ENCODE assay signal across 23 cellular contexts in genomic region chr7:158676171-158676840, GRCh38. TPM values are rescaled to one million over a fixed set of nuclear protein-coding genes. Genes with fewer than 3 reads are reported as not detected.
DNase-seq lines count a peak whose midpoint lies in the region; ATAC-seq and TF ChIP-seq lines count a peak whose summit lies in the region.
"Had no signal": no experiment of that assay in that cellular context is flagged by ENCODE, and none has a peak within 500 bp of the region (broad histone marks: within the 10 kb centered on the region; RNA-seq: fewer than 3 reads in every experiment).

No MANE protein-coding gene starts in this region.

- no peaks in the 10 kb centered on the region for H3K9me3 Mint-ChIP-seq in activated T-helper 17 cell treated with anti-CD3 and anti-CD28 coated beads, Interleukin-2, amount 50 U/mL, for 72 hours
- H3K9me3 Mint-ChIP-seq in effector memory CD8-positive, alpha-beta T cell: no peaks in the 10 kb centered on the region
- H3K9me3 Mint-ChIP-seq in activated naive CD4-positive, alpha-beta T cell treated with anti-CD3 and anti-CD28 coated beads, Interleukin-2, amount 10 ng/mL, durations not matched to agents 7 days and 5 days: no peaks in the 10 kb centered on the region
- H3K9me3 Mint-ChIP-seq: activated naive CD4-positive, alpha-beta T cell treated with anti-CD3 and anti-CD28 coated beads for 36 hours; activated T-cell treated with anti-CD3 and anti-CD28 coated beads, Interleukin-2, amount 50 U/mL, for 24 hours; CD8-positive, alpha-beta memory T cell; stimulated activated naive CD8-positive, alpha-beta T cell treated with anti-CD3 and anti-CD28 coated beads, Interleukin-15, amount 100 ng/mL, for 72 hours; T-cell had no signal

- H3K36me3 Mint-ChIP-seq in activated T-helper 17 cell treated with anti-CD3 and anti-CD28 coated beads, Interleukin-2, amount 50 U/mL, for 72 hours (ENCODE audit: low read depth): peaks cover 96% of the 10 kb centered on the region
- peaks cover 4% of the 10 kb centered on the region for H3K36me3 Mint-ChIP-seq in effector memory CD8-positive, alpha-beta T cell (ENCODE audit: insufficient read depth)
- peaks cover 66% of the 10 kb centered on the region for H3K36me3 Mint-ChIP-seq in activated naive CD4-positive, alpha-beta T cell treated with anti-CD3 and anti-CD28 coated beads, Interleukin-2, amount 10 ng/mL, durations not matched to agents 7 days and 5 days

- CTCF ChIA-PET in activated naive CD4-positive, alpha-beta T cell treated with anti-CD3 and anti-CD28 coated beads, Interleukin-2, amount 10 ng/mL, durations not matched to agents 7 days and 5 days (lab: Charles Lee): interaction anchor here (1.4 kb wide), 1 partner anchor 29 kb away, joined by 3 read pairs; no protein-coding TSS in a partner anchor

- H3K4me2 ChIP-seq in osteoblast (ENCODE audit: insufficient read depth, low read length): peak overlapping the region; percentile 9

- H2AFZ ChIP-seq in osteoblast (ENCODE audit: low read length): peak overlapping the region; percentile 51

- H3K27ac ChIP-seq in osteoblast (ENCODE audit: low read depth, low read length): peak overlapping the region; percentile 69
- H3K27ac ChIP-seq: lower lobe of right lung, right lobe of liver, tibial nerve had no signal

- H3K27ac Mint-ChIP-seq in activated T-helper 17 cell treated with anti-CD3 and anti-CD28 coated beads, Interleukin-2, amount 50 U/mL, for 72 hours: peak overlapping the region; percentile 81
- peak overlapping the region; percentile 22 to 80 for H3K27ac Mint-ChIP-seq in effector memory CD8-positive, alpha-beta T cell
- H3K27ac Mint-ChIP-seq in activated naive CD4-positive, alpha-beta T cell treated with anti-CD3 and anti-CD28 coated beads, Interleukin-2, amount 10 ng/mL, durations not matched to agents 7 days and 5 days: no peak overlapping the region
- H3K27ac Mint-ChIP-seq: activated naive CD4-positive, alpha-beta T cell treated with anti-CD3 and anti-CD28 coated beads for 36 hours; activated T-cell treated with anti-CD3 and anti-CD28 coated beads, Interleukin-2, amount 50 U/mL, for 24 hours; stimulated activated naive CD8-positive, alpha-beta T cell treated with anti-CD3 and anti-CD28 coated beads, Interleukin-15, amount 100 ng/mL, for 72 hours; T-cell had no signal

- H3K4me3 ChIP-seq in osteoblast (ENCODE audit: insufficient read depth, low read length): no peak overlapping the region
- H3K4me3 ChIP-seq: lower lobe of right lung, right lobe of liver, tibial nerve had no signal

- no peak for TF ChIP-seq POLR2A in GM18505 (IDR thresholded peaks at IDR 0.05; ENCODE audit: borderline replicate concordance, extremely low read depth, insufficient read depth, insufficient read length)

- H3K9me3 ChIP-seq in osteoblast (ENCODE audit: low read depth, low read length): no peaks in the 10 kb centered on the region
- H3K9me3 ChIP-seq: lower lobe of right lung, right lobe of liver, tibial nerve had no signal

- no peaks in the 10 kb centered on the region for H4K20me1 ChIP-seq in osteoblast (ENCODE audit: insufficient read depth, low read length)

- no peaks in the 10 kb centered on the region for H3K27me3 Mint-ChIP-seq in activated T-helper 17 cell treated with anti-CD3 and anti-CD28 coated beads, Interleukin-2, amount 50 U/mL, for 72 hours
- H3K27me3 Mint-ChIP-seq in effector memory CD8-positive, alpha-beta T cell: no peaks in the 10 kb centered on the region
- no peaks in the 10 kb centered on the region for H3K27me3 Mint-ChIP-seq in activated naive CD4-positive, alpha-beta T cell treated with anti-CD3 and anti-CD28 coated beads, Interleukin-2, amount 10 ng/mL, durations not matched to agents 7 days and 5 days
- H3K27me3 Mint-ChIP-seq: activated T-cell treated with anti-CD3 and anti-CD28 coated beads, Interleukin-2, amount 50 U/mL, for 24 hours; CD8-positive, alpha-beta memory T cell; stimulated activated naive CD8-positive, alpha-beta T cell treated with anti-CD3 and anti-CD28 coated beads, Interleukin-15, amount 100 ng/mL, for 72 hours; T-cell had no signal

- no peaks in the 10 kb centered on the region for H3K79me2 ChIP-seq in osteoblast (ENCODE audit: insufficient read depth, low read length)

- peaks cover 24% of the 10 kb centered on the region for H3K4me1 Mint-ChIP-seq in activated T-helper 17 cell treated with anti-CD3 and anti-CD28 coated beads, Interleukin-2, amount 50 U/mL, for 72 hours
- peaks cover 0 to 1% of the 10 kb centered on the region in 2 donors for H3K4me1 Mint-ChIP-seq in effector memory CD8-positive, alpha-beta T cell (ENCODE audit: low read depth in 2 of 2)
- peaks cover 20% of the 10 kb centered on the region for H3K4me1 Mint-ChIP-seq in activated naive CD4-positive, alpha-beta T cell treated with anti-CD3 and anti-CD28 coated beads, Interleukin-2, amount 10 ng/mL, durations not matched to agents 7 days and 5 days

- no peaks in the 10 kb centered on the region for H3K27me3 ChIP-seq in osteoblast (ENCODE audit: insufficient read depth, low read length)
- H3K27me3 ChIP-seq: right lobe of liver, tibial nerve had no signal

- H3K4me1 ChIP-seq in osteoblast (ENCODE audit: insufficient read depth, low read length): peaks cover 29% of the 10 kb centered on the region
- H3K4me1 ChIP-seq: lower lobe of right lung, right lobe of liver, tibial nerve had no signal

- peak overlapping the region; percentile 55 for H3K4me3 Mint-ChIP-seq in activated T-helper 17 cell treated with anti-CD3 and anti-CD28 coated beads, Interleukin-2, amount 50 U/mL, for 72 hours
- H3K4me3 Mint-ChIP-seq in effector memory CD8-positive, alpha-beta T cell: no peak overlapping the region
- H3K4me3 Mint-ChIP-seq in activated naive CD4-positive, alpha-beta T cell treated with anti-CD3 and anti-CD28 coated beads, Interleukin-2, amount 10 ng/mL, durations not matched to agents 7 days and 5 days: no peak overlapping the region
- H3K4me3 Mint-ChIP-seq: activated naive CD4-positive, alpha-beta T cell treated with anti-CD3 and anti-CD28 coated beads for 36 hours; activated T-cell treated with anti-CD3 and anti-CD28 coated beads, Interleukin-2, amount 50 U/mL, for 24 hours; CD8-positive, alpha-beta memory T cell; stimulated activated naive CD8-positive, alpha-beta T cell treated with anti-CD3 and anti-CD28 coated beads, Interleukin-15, amount 100 ng/mL, for 72 hours; T-cell had no signal

- peak; percentile 31 for DNase-seq in GM03348 (ENCODE audit: low spot score)
- DNase-seq in effector memory CD8-positive, alpha-beta T cell: no peak
- DNase-seq in osteoblast (ENCODE audit: insufficient read length, low spot score, missing footprints): peak; percentile 79
- DNase-seq in left lobe of liver (ENCODE audit: low spot score): no peak
- DNase-seq in activated naive CD4-positive, alpha-beta T cell treated with anti-CD3 and anti-CD28 coated beads, Interleukin-2, amount 10 ng/mL, durations not matched to agents 7 days and 5 days: no peak
- DNase-seq: activated CD8-positive, alpha-beta memory T cell treated with anti-CD3 and anti-CD28 coated beads for 24 hours; activated naive CD4-positive, alpha-beta T cell treated with anti-CD3 and anti-CD28 coated beads for 36 hours; activated T-cell treated with anti-CD3 and anti-CD28 coated beads, Interleukin-2, amount 50 U/mL, for 24 hours; CD8-positive, alpha-beta memory T cell; DMS53; effector CD4-positive, alpha-beta T cell; glutamatergic neuron; lower lobe of right lung; NCI-H1694; NCI-H526; right lobe of liver; SHP77 treated with DMSO at 0.1 percent for 48 hours; stimulated activated naive CD8-positive, alpha-beta T cell treated with anti-CD3 and anti-CD28 coated beads, Interleukin-15, amount 100 ng/mL, for 72 hours; T-cell had no signal

- TF ChIP-seq CTCF in osteoblast (IDR thresholded peaks at IDR 0.05; ENCODE audit: extremely low read depth, low read depth, low read length): no peak

- H3K36me3 ChIP-seq in osteoblast (ENCODE audit: insufficient read depth, low read length): peaks cover 11% of the 10 kb centered on the region
- H3K36me3 ChIP-seq: right lobe of liver had no signal

- ATAC-seq in activated T-helper 17 cell treated with anti-CD3 and anti-CD28 coated beads, Interleukin-2, amount 50 U/mL, for 72 hours (replicated peaks): peak; percentile 75
- no peak for ATAC-seq in effector memory CD8-positive, alpha-beta T cell (replicated peaks)
- ATAC-seq in left lobe of liver (no peak), GM18505 (IDR thresholded peaks at IDR 0.05; ENCODE audit: unreplicated experiment) (no peak)
- ATAC-seq: lower lobe of right lung; Panc1; right lobe of liver; stimulated activated naive CD8-positive, alpha-beta T cell treated with anti-CD3 and anti-CD28 coated beads, Interleukin-15, amount 100 ng/mL, for 72 hours; T-cell had no signal

RNA-seq across cellular contexts. Expression of gene NCAPG2, which starts 28.3 kb away (rescaled TPM):
- total RNA-seq in activated T-helper 17 cell treated with anti-CD3 and anti-CD28 coated beads, Interleukin-2, amount 50 U/mL, for 72 hours: 100 to 1,000 TPM; 129 to 141 TPM
- total RNA-seq in osteoblast (8.0 TPM in 2 replicates), left lobe of liver (4.0 TPM)

Comparison
In these comparisons a context has a peak if more than half of its experiments do, and no peak if none do; other contexts are left out.
1. DNase-seq: peak in GM03348 (single experiment) and osteoblast (single experiment); none in effector memory CD8-positive, alpha-beta T cell (0 of 3), left lobe of liver (single experiment) and activated naive CD4-positive, alpha-beta T cell treated with anti-CD3 and anti-CD28 coated beads, Interleukin-2, amount 10 ng/mL, durations not matched to agents 7 days and 5 days (single experiment).
2. RNA of gene NCAPG2, which starts 28.3 kb away (total RNA-seq): 129 to 141 TPM in activated T-helper 17 cell treated with anti-CD3 and anti-CD28 coated beads, Interleukin-2, amount 50 U/mL, for 72 hours; 8.0 TPM in osteoblast and 4.0 TPM in left lobe of liver (single experiment); every median in the first group is over 10 times any median in the second.